ENCODE assay signal across 8 cellular contexts in genomic region chr4:108620933-108621905, GRCh38. TPM values are rescaled to one million over a fixed set of nuclear protein-coding genes. Genes with fewer than 3 reads are reported as not detected.
DNase-seq lines count a peak whose midpoint lies in the region; ATAC-seq and TF ChIP-seq lines count a peak whose summit lies in the region.

No MANE protein-coding gene starts in this region.

- peaks cover 56% of the 10 kb centered on the region for H3K36me3 ChIP-seq in OCI-LY7 (ENCODE audit: insufficient read depth, low read length)
- peaks cover 5% of the 10 kb centered on the region for H3K36me3 ChIP-seq in endocrine pancreas (ENCODE audit: control insufficient read depth, insufficient read depth, low read length)
- peaks cover 28 to 51% of the 10 kb centered on the region in 2 donors for H3K36me3 ChIP-seq in neuronal stem cell (replicated peaks in 1 of 2; ENCODE audit: control insufficient read depth in 2 of 2, insufficient read depth in 2 of 2, low read length in 2 of 2)

- H3K4me2 ChIP-seq in OCI-LY7 (ENCODE audit: low read length), result peak overlapping the region; percentile 84
- peak overlapping the region; percentile 45 for H3K4me2 ChIP-seq in neuronal stem cell (ENCODE audit: insufficient read depth, low read length, poor library complexity, severe bottlenecking)

- peaks cover 60% of the 10 kb centered on the region for H3K79me2 ChIP-seq in OCI-LY7 (ENCODE audit: insufficient read depth, low read depth, low read length)

- no peak overlapping the region for H4K91ac ChIP-seq in neuronal stem cell (ENCODE audit: low read depth, low read length, poor library complexity)

- no peak overlapping the region for H2AK5ac ChIP-seq in neuronal stem cell (ENCODE audit: low read depth, low read length)

- H3K36me3 Mint-ChIP-seq in activated CD8-positive, alpha-beta memory T cell treated with anti-CD3 and anti-CD28 coated beads, Interleukin-2, amount 10 ng/mL, durations not matched to agents 7 days and 5 days, result peaks cover 63% of the 10 kb centered on the region

- H4K20me1 ChIP-seq in OCI-LY7 (ENCODE audit: insufficient read depth, low read length), result peaks cover 30% of the 10 kb centered on the region

- H3K27ac ChIP-seq in OCI-LY7 (ENCODE audit: low read depth, low read length, poor library complexity, severe bottlenecking) (peak overlapping the region; percentile 29), neuronal stem cell (replicated peaks; ENCODE audit: low read length) (no peak overlapping the region)

- H2BK12ac ChIP-seq in neuronal stem cell (ENCODE audit: low read length), result no peak overlapping the region

- no peaks in the 10 kb centered on the region; the same call in 1 of the 2 replicates for H3K9me3 ChIP-seq in OCI-LY7 (ENCODE audit: low read length)
- no peaks in the 10 kb centered on the region for H3K9me3 ChIP-seq in endocrine pancreas (ENCODE audit: control insufficient read depth, low read length)
- H3K9me3 ChIP-seq in neuronal stem cell (replicated peaks in 1 of 2; ENCODE audit: control insufficient read depth in 2 of 2, insufficient read depth in 1 of 2, low read depth in 1 of 2, low read length in 2 of 2), result no peaks in the 10 kb centered on the region

- peak overlapping the region; percentile 84 for H3K27ac Mint-ChIP-seq in activated CD8-positive, alpha-beta memory T cell treated with anti-CD3 and anti-CD28 coated beads, Interleukin-2, amount 10 ng/mL, durations not matched to agents 7 days and 5 days

- BruUV-seq in OCI-LY7 (replicated peaks; lab: Mats Ljungman, UMichigan), result TSS peak; percentile 80

- ATAC-seq in activated CD8-positive, alpha-beta memory T cell treated with anti-CD3 and anti-CD28 coated beads, Interleukin-2, amount 10 ng/mL, durations not matched to agents 7 days and 5 days, result no peak

- H3K4ac ChIP-seq in neuronal stem cell (ENCODE audit: low read length), result no peak overlapping the region

- no peak overlapping the region for H3K18ac ChIP-seq in neuronal stem cell (ENCODE audit: low read length)

- intact Hi-C loops in OCI-LY7 (cut with micrococcal nuclease; ENCODE audit: unreplicated experiment), result loop anchor here (2.0 kb wide), 1 partner anchor 30 kb away; the partner anchor contains the start of gene OSTC

- H3K27me3 Mint-ChIP-seq in activated CD8-positive, alpha-beta memory T cell treated with anti-CD3 and anti-CD28 coated beads, Interleukin-2, amount 10 ng/mL, durations not matched to agents 7 days and 5 days, result no peaks in the 10 kb centered on the region

- no peak overlapping the region for H3K14ac ChIP-seq in neuronal stem cell (ENCODE audit: low read length)

- no peaks in the 10 kb centered on the region for H3K9me2 ChIP-seq in OCI-LY7 (ENCODE audit: insufficient read depth, low read length)

- TF ChIP-seq CTCF in OCI-LY7 (conservative IDR thresholded peaks at IDR 0.05; ENCODE audit: low read length), result no peak

- no peak overlapping the region for H2BK15ac ChIP-seq in neuronal stem cell (ENCODE audit: low read length)

- H3K23ac ChIP-seq in neuronal stem cell (ENCODE audit: low read depth, low read length, poor library complexity), result no peak overlapping the region

- CTCF ChIA-PET in activated CD8-positive, alpha-beta memory T cell treated with anti-CD3 and anti-CD28 coated beads, Interleukin-2, amount 10 ng/mL, durations not matched to agents 7 days and 5 days (lab: Charles Lee), result interaction anchor here (1.4 kb wide), 1 partner anchor 29 kb away, joined by 4 read pairs; the partner anchor contains the start of gene OSTC
- CTCF ChIA-PET in OCI-LY7 (lab: Charles Lee; ENCODE audit: unreplicated experiment), result no interaction called here

- H3K4me1 ChIP-seq in OCI-LY7 (ENCODE audit: insufficient read depth, low read length, poor library complexity, severe bottlenecking) (peaks cover 45% of the 10 kb centered on the region), endocrine pancreas (ENCODE audit: control insufficient read depth, insufficient read depth, low read length) (peaks cover 4% of the 10 kb centered on the region), neuronal stem cell (ENCODE audit: control insufficient read depth in 2 of 2, insufficient read depth in 1 of 2, low read depth in 1 of 2, low read length in 2 of 2) (peaks cover 4% of the 10 kb centered on the region in 2 donors)

- H3K9ac ChIP-seq in endocrine pancreas (ENCODE audit: control insufficient read depth, insufficient read depth, low read length), result peak overlapping the region; percentile 75
- peak overlapping the region; percentile 56 for H3K9ac ChIP-seq in neuronal stem cell (ENCODE audit: low read depth, low read length, poor library complexity)

- POLR2A ChIA-PET in OCI-LY7 (lab: Charles Lee), result interaction anchor here (1.2 to 2.7 kb wide), 7 partner anchors 10 to 453 kb away, joined by 3 to 24 read pairs (median 5); partner anchors contain the start of genes LEF1 and OSTC

- H2AFZ ChIP-seq in OCI-LY7 (ENCODE audit: low read length), result 0 out of 2 replicates have a peak overlapping the region, but pooled peaks have one; percentile 9
- H2AFZ ChIP-seq in neuronal stem cell (ENCODE audit: low read length), result peak overlapping the region; percentile 77

- peaks cover 45% of the 10 kb centered on the region for H3K4me1 Mint-ChIP-seq in activated CD8-positive, alpha-beta memory T cell treated with anti-CD3 and anti-CD28 coated beads, Interleukin-2, amount 10 ng/mL, durations not matched to agents 7 days and 5 days

- no peak overlapping the region for H4K8ac ChIP-seq in neuronal stem cell (ENCODE audit: low read depth, low read length)

- peak overlapping the region; percentile 87 for H3K4me3 Mint-ChIP-seq in activated CD8-positive, alpha-beta memory T cell treated with anti-CD3 and anti-CD28 coated beads, Interleukin-2, amount 10 ng/mL, durations not matched to agents 7 days and 5 days

- WGBS in neuronal stem cell (ENCODE audit: extremely low coverage in 2 of 2, insufficient read length in 2 of 2, insufficient replicate concordance in 1 of 2), 2 donors, result no CpG with 5 or more reads among the region's 23 CpGs

- H3K27me3 ChIP-seq in endocrine pancreas (ENCODE audit: control insufficient read depth, insufficient read depth, low read length) (no peaks in the 10 kb centered on the region), neuronal stem cell (ENCODE audit: control insufficient read depth in 3 of 3, insufficient read depth in 3 of 3, low read depth in 1 of 3, low read length in 3 of 3) (no peaks in the 10 kb centered on the region)

- peaks cover 2% of the 10 kb centered on the region for H3K9me3 Mint-ChIP-seq in activated CD8-positive, alpha-beta memory T cell treated with anti-CD3 and anti-CD28 coated beads, Interleukin-2, amount 10 ng/mL, durations not matched to agents 7 days and 5 days (ENCODE audit: low read depth)

- peak; percentile 46 for DNase-seq in activated CD8-positive, alpha-beta memory T cell treated with anti-CD3 and anti-CD28 coated beads, Interleukin-2, amount 10 ng/mL, durations not matched to agents 7 days and 5 days
- DNase-seq in activated CD8-positive, alpha-beta memory T cell treated with anti-CD3 and anti-CD28 coated beads, Interleukin-2, amount 50 U/mL, for 48 hours, result no peak
- DNase-seq in OCI-LY7 (ENCODE audit: low spot score) (peak; percentile 13), neuronal stem cell (ENCODE audit: low spot score) (no peak), iPS-NIHi7 (ENCODE audit: extremely low spot score) (no peak), medulla oblongata (ENCODE audit: extremely low spot score) (no peak)
- no peak for DNase-seq in activated CD4-positive, alpha-beta T cell treated with anti-CD3 and anti-CD28 coated beads for 48 hours

- H2BK5ac ChIP-seq in neuronal stem cell (ENCODE audit: low read length), result no peak overlapping the region

- no peak overlapping the region for H2BK120ac ChIP-seq in neuronal stem cell (ENCODE audit: low read depth, low read length)

- peaks cover 4% of the 10 kb centered on the region for H3K79me1 ChIP-seq in neuronal stem cell (ENCODE audit: low read depth, low read length)

- H3K4me3 ChIP-seq in OCI-LY7 (ENCODE audit: low read depth, low read length, poor library complexity, severe bottlenecking) (peak overlapping the region; percentile 90), endocrine pancreas (ENCODE audit: control insufficient read depth, insufficient read depth, low read length) (peak overlapping the region; percentile 95), neuronal stem cell (ENCODE audit: low read length in 2 of 2) (peak overlapping the region; percentile 71 to 93)

RNA-seq across cellular contexts. Expression of gene RPL34, which starts 0.8 kb away (rescaled TPM):
- 100 to 1,000 TPM; 912 to 994 TPM for total RNA-seq in activated CD8-positive, alpha-beta memory T cell treated with anti-CD3 and anti-CD28 coated beads, Interleukin-2, amount 10 ng/mL, durations not matched to agents 7 days and 5 days
- total RNA-seq in OCI-LY7 (2014; rRNA removed; shearing (Covaris generic)), result 1,304 and 1,342 TPM in 2 replicates
- 1,118 and 1,187 TPM in 2 replicates for total RNA-seq in OCI-LY7 (2022)
- 3,092 TPM for polyA plus RNA-seq in neuronal stem cell (2013, experiment 1 of 2)
- 3,038 TPM for polyA plus RNA-seq in neuronal stem cell (2013, experiment 2 of 2)

RNA-seq across cellular contexts. Expression of gene OSTC, which starts 29.2 kb away (rescaled TPM):
- total RNA-seq in activated CD8-positive, alpha-beta memory T cell treated with anti-CD3 and anti-CD28 coated beads, Interleukin-2, amount 10 ng/mL, durations not matched to agents 7 days and 5 days, result 10 to 100 TPM; 48.2 to 71.2 TPM
- 65.8 and 78.4 TPM in 2 replicates for total RNA-seq in OCI-LY7 (2014; rRNA removed; shearing (Covaris generic))
- total RNA-seq in OCI-LY7 (2022), result 108 and 110 TPM in 2 replicates
- 198 TPM for polyA plus RNA-seq in neuronal stem cell (2013, experiment 1 of 2)
- polyA plus RNA-seq in neuronal stem cell (2013, experiment 2 of 2), result 208 TPM

Comparison
In these comparisons a context has a peak if more than half of its experiments do, and no peak if none do; other contexts are left out.
1. DNase-seq: peak in activated CD8-positive, alpha-beta memory T cell treated with anti-CD3 and anti-CD28 coated beads, Interleukin-2, amount 10 ng/mL, durations not matched to agents 7 days and 5 days (single experiment) and OCI-LY7 (single experiment); none in activated CD8-positive, alpha-beta memory T cell treated with anti-CD3 and anti-CD28 coated beads, Interleukin-2, amount 50 U/mL, for 48 hours (single experiment), neuronal stem cell (single experiment), iPS-NIHi7 (single experiment), medulla oblongata (single experiment) and activated CD4-positive, alpha-beta T cell treated with anti-CD3 and anti-CD28 coated beads for 48 hours (single experiment).
2. Peak in every context shown above with its lines, with median percentiles within 50 percentile points of each other: H3K4me3 ChIP-seq.